25 cellular contexts compared by ENCODE assay signal in the genomic region with DNA sequence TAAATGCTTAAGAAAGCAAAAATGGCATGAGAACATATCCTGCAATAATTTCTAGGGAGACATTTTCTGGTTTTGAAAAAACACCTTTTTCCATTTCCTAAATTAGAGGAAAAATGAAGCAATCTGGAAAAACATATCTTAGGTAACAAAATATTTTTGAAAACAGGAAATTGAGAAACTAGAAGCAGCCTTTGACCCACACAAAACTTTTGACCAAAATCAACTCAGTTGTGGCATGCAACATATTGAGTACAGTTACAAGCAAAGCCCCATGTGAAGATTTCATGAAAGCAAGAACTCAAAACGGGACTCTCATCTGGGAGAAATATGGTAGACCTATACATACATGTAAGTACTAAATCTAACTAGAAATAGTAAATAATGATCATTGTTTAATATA. TPM values are rescaled to one million over a fixed set of nuclear protein-coding genes. Genes with fewer than 3 reads are reported as not detected.
DNase-seq lines count a peak whose midpoint lies in the region; ATAC-seq, FAIRE-seq and TF ChIP-seq lines count a peak whose summit lies in the region.
"Had no signal": no experiment of that assay in that cellular context is flagged by ENCODE, and none has a peak within 500 bp of the region (broad histone marks: within the 10 kb centered on the region; RNA-seq: fewer than 3 reads in every experiment).

No MANE protein-coding gene starts in this region.

- 95% methylated on average over 1 of the region's 1 CpG for WGBS in mammary epithelial cell (ENCODE audit: low coverage, missing lambda C conversion rate)
- WGBS in HepG2 (ENCODE audit: low lambda C conversion rate): 96% methylated on average over 1 of the region's 1 CpG

- intact Hi-C loops in MCF 10A (cut with micrococcal nuclease): no loop called here
- intact Hi-C loops in mammary epithelial cell (cut with micrococcal nuclease): no loop called here
- intact Hi-C loops in HepG2 (cut with micrococcal nuclease; ENCODE audit: unreplicated experiment): no loop called here

- no peak overlapping the region for H3K4me3 Mint-ChIP-seq in MCF 10A (ENCODE audit: unreplicated experiment)
- H3K4me3 Mint-ChIP-seq: CD4-positive, alpha-beta T cell had no signal

- H3K79me2 ChIP-seq in mammary epithelial cell (ENCODE audit: insufficient read depth, low read length) (no peaks in the 10 kb centered on the region), HepG2 (ENCODE audit: insufficient read depth, low read length) (no peaks in the 10 kb centered on the region)

- POLR2A ChIA-PET in MCF 10A (lab: Yijun Ruan, JAX): interaction anchor here (0.7 kb wide), 1 partner anchor 11 kb away, joined by 4 read pairs; no protein-coding TSS in a partner anchor
- POLR2A ChIA-PET in HepG2 (lab: Yijun Ruan, JAX): no interaction called here

- no peaks in the 10 kb centered on the region for H3K27me3 ChIP-seq in mammary epithelial cell (ENCODE audit: insufficient read depth, low read length)
- H3K27me3 ChIP-seq in adipocyte (replicated peaks; ENCODE audit: control insufficient read depth, insufficient read depth, low read length): no peaks in the 10 kb centered on the region
- H3K27me3 ChIP-seq in HepG2 (ENCODE audit: control insufficient read depth in 1 of 2, insufficient read depth in 2 of 2, low read length in 2 of 2): no peaks in the 10 kb centered on the region
- H3K27me3 ChIP-seq: MG63 had no signal

- dilution Hi-C loops in mammary epithelial cell (cut with HindIII; ENCODE audit: low sequenced_read_pairs): no loop called here

- no peak for TF ChIP-seq EP300 in HepG2 (IDR thresholded peaks at IDR 0.05; ENCODE audit: low read depth in 2 of 2, low read length in 2 of 2)
- no peak for TF ChIP-seq EP300 in HepG2 (CRISPR knock-in tag; IDR thresholded peaks at IDR 0.05; ENCODE audit: borderline replicate concordance)

- no peaks in the 10 kb centered on the region for H3K9me3 Mint-ChIP-seq in MCF 10A (ENCODE audit: unreplicated experiment)
- H3K9me3 Mint-ChIP-seq: CD4-positive, alpha-beta T cell had no signal

- H3K4me1 ChIP-seq in mammary epithelial cell (ENCODE audit: insufficient read depth, low read length) (no peaks in the 10 kb centered on the region), adipocyte (ENCODE audit: control insufficient read depth, insufficient read depth, low read length) (peaks cover 33% of the 10 kb centered on the region), HepG2 (ENCODE audit: insufficient read depth, low read length) (peaks cover 8% of the 10 kb centered on the region; the same call in 1 of the 2 replicates)
- H3K4me1 ChIP-seq: Caco-2, HAP-1 had no signal

- H3K9ac ChIP-seq in mammary epithelial cell (ENCODE audit: insufficient read depth, low read length) (no peak overlapping the region), adipocyte (ENCODE audit: low read length) (peak overlapping the region; percentile 69), HepG2 (ENCODE audit: insufficient read depth, low read depth, low read length) (no peak overlapping the region)

- H3K9me3 ChIP-seq in mammary epithelial cell (replicated peaks; ENCODE audit: insufficient read depth, low read length): no peaks in the 10 kb centered on the region
- no peaks in the 10 kb centered on the region for H3K9me3 ChIP-seq in adipocyte (ENCODE audit: control insufficient read depth, low read length)
- H3K9me3 ChIP-seq in HepG2 (ENCODE audit: low read length): no peaks in the 10 kb centered on the region
- H3K9me3 ChIP-seq: Caco-2, HAP-1, MG63 had no signal

- peaks cover 8% of the 10 kb centered on the region for H3K36me3 Mint-ChIP-seq in MCF 10A (ENCODE audit: insufficient read depth, unreplicated experiment)

- H3K4me3 ChIP-seq in mammary epithelial cell (replicated peaks in 1 of 3; ENCODE audit: insufficient read depth in 1 of 3, low read depth in 2 of 3, low read length in 3 of 3): no peak overlapping the region
- H3K4me3 ChIP-seq in adipocyte (ENCODE audit: low read length): peak overlapping the region; percentile 71
- H3K4me3 ChIP-seq in HepG2 (replicated peaks in 1 of 3; ENCODE audit: insufficient read depth in 1 of 3, low read depth in 2 of 3, low read length in 3 of 3): no peak overlapping the region
- H3K4me3 ChIP-seq: HAP-1, MG63 had no signal

- H3K4me1 Mint-ChIP-seq in MCF 10A (ENCODE audit: insufficient read depth, unreplicated experiment): peaks cover 7% of the 10 kb centered on the region

- CTCF ChIA-PET in MCF 10A (lab: Yijun Ruan, JAX) (interaction anchor here (0.5 to 2.7 kb wide), 6 partner anchors 10 to 1731 kb away, joined by 3 to 9 read pairs (median 4); no protein-coding TSS in a partner anchor), mammary epithelial cell (lab: Charles Lee; ENCODE audit: low non-redundant PET) (no interaction called here), HepG2 (lab: Yijun Ruan, JAX; ENCODE audit: low intra/inter-chr PET ratio, low total read pairs) (no interaction called here)

- no peaks in the 10 kb centered on the region for H3K27me3 Mint-ChIP-seq in MCF 10A (ENCODE audit: insufficient read depth, unreplicated experiment)
- H3K27me3 Mint-ChIP-seq: CD4-positive, alpha-beta T cell had no signal

- H3K36me3 ChIP-seq in mammary epithelial cell (ENCODE audit: insufficient read depth, low read length) (no peaks in the 10 kb centered on the region), adipocyte (ENCODE audit: control insufficient read depth, insufficient read depth, low read length, severe bottlenecking) (no peaks in the 10 kb centered on the region), HepG2 (replicated peaks in 1 of 2; ENCODE audit: control insufficient read depth in 1 of 2, insufficient read depth in 2 of 2, low read length in 2 of 2) (peaks cover under 1 to 12% of the 10 kb centered on the region in 2 experiments; a peak in 4 of 5 replicates)
- H3K36me3 ChIP-seq: HAP-1 had no signal

- H2AFZ ChIP-seq in mammary epithelial cell (ENCODE audit: low read depth, low read length): no peak overlapping the region
- no peak overlapping the region for H2AFZ ChIP-seq in HepG2 (ENCODE audit: low read length)

- TF ChIP-seq CTCF in MCF 10A (IDR thresholded peaks at IDR 0.05; ENCODE audit: unreplicated experiment) (no peak), mammary epithelial cell (conservative IDR thresholded peaks at IDR 0.05 in 1 of 2, IDR thresholded peaks at IDR 0.05 in 1 of 2; ENCODE audit: extremely low read depth in 1 of 2, insufficient read depth in 1 of 2, low read depth in 1 of 2, low read length in 2 of 2) (no peak), HepG2 (CRISPR knock-in tag; IDR thresholded peaks at IDR 0.05) (no peak)

- H3K4me2 ChIP-seq in mammary epithelial cell (ENCODE audit: insufficient read depth, low read depth, low read length): no peak overlapping the region
- no peak overlapping the region for H3K4me2 ChIP-seq in HepG2 (ENCODE audit: low read depth, low read length)

- H3K27ac Mint-ChIP-seq in MCF 10A (ENCODE audit: low read depth, unreplicated experiment): no peak overlapping the region
- H3K27ac Mint-ChIP-seq: CD4-positive, alpha-beta T cell had no signal

- no peak for TF ChIP-seq POLR2A in HepG2 (IDR thresholded peaks at IDR 0.05; ENCODE audit: insufficient read depth in 1 of 2, low read depth in 2 of 2, low read length in 2 of 2)

- no peak overlapping the region for H3K27ac ChIP-seq in mammary epithelial cell (ENCODE audit: insufficient read depth, low read depth, low read length)
- no peak overlapping the region for H3K27ac ChIP-seq in HepG2 (ENCODE audit: extremely low read length, insufficient read depth, low read length)
- H3K27ac ChIP-seq: HL-60 had no signal

- BruUV-seq in MCF 10A (replicated peaks; lab: Mats Ljungman, UMichigan) (no TSS peak), mammary epithelial cell (replicated peaks; lab: Mats Ljungman, UMichigan) (no TSS peak), HepG2 (replicated peaks; lab: Mats Ljungman, UMichigan) (no TSS peak)

- in situ Hi-C loops in mammary epithelial cell (cut with MboI; ENCODE audit: low sequenced_read_pairs in 2 of 2): no loop called here
- in situ Hi-C loops in HepG2 (cut with HindIII; ENCODE audit: extremely low pct_ligation_motif_present, low pct_unique_long_range_greater_than_20kb): no loop called here

- no peaks in the 10 kb centered on the region for H4K20me1 ChIP-seq in mammary epithelial cell (ENCODE audit: insufficient read depth, low read length)
- no peaks in the 10 kb centered on the region for H4K20me1 ChIP-seq in HepG2 (ENCODE audit: insufficient read depth, low read length)

- TF ChIP-seq RAD21 in HepG2 (CRISPR knock-in tag; IDR thresholded peaks at IDR 0.05): no peak

- ATAC-seq in HepG2: no peak
- ATAC-seq: PC-3 had no signal

- DNase-seq in MCF 10A (ENCODE audit: unreplicated experiment) (peak; percentile 11), mammary epithelial cell (no peak), adipocyte (ENCODE audit: low read depth) (peak; percentile 50), HepG2 (ENCODE audit: low spot score) (no peak), NCI-H2171 treated with DMSO at 0.1 percent for 48 hours (lab: John Stamatoyannopoulos, UW) (no peak), germinal center (ENCODE audit: low spot score) (no peak)
- DNase-seq in activated effector memory CD4-positive, alpha-beta T cell treated with Interleukin-2 at 50 U/mL for 16 hours: no peak
- DNase-seq: Caco-2; CD4-positive, alpha-beta T cell; IMR-90; Karpas-422; MG63; NCI-H1417; NCI-H187; NCI-H2107; NCI-H226; NCI-H526; NK-92 treated with Interleukin-12 subunit alpha and Interleukin-12 subunit beta, amount 100 ng/mL, for 24 hours; PC-3; RPMI8226; SHP77 treated with DMSO at 0.1 percent for 48 hours had no signal

- no peak for FAIRE-seq in HepG2 (lab: Jason Lieb, UNC)
- FAIRE-seq: A204.1, G401.6 had no signal

RNA-seq across cellular contexts. Expression of a gene that starts 28.5 kb away (rescaled TPM):
- total RNA-seq in MCF 10A (2022) (7.4 and 10.5 TPM in 2 replicates), mammary epithelial cell (10 to 100 TPM in 1 of 2 donors, 1 to 10 TPM in 1; 6.8 to 11.2 TPM), HepG2 (2016; rRNA removed; fragmentation: Illumina TruSeq; extraction: Trizol) (10.7 and 15.5 TPM in 2 replicates)
- polyA plus RNA-seq in mammary epithelial cell (9.2 TPM), HepG2 (2011; rRNA removed) (1.1 and 1.7 TPM in 2 replicates)
- polyA minus RNA-seq in mammary epithelial cell: 4.5 TPM
- 2.9 and 3.9 TPM in 2 replicates for total RNA-seq in HepG2 (2016; cell fraction: cytosol; rRNA removed; fragmentation: Illumina TruSeq; extraction: Trizol; ENCODE audit: low read depth)
- total RNA-seq in HepG2 (2016; cell fraction: insoluble cytoplasmic fraction; rRNA removed; fragmentation: Illumina TruSeq; extraction: Trizol): 11.3 and 16.1 TPM in 2 replicates
- total RNA-seq in HepG2 (2016; cell fraction: membrane; rRNA removed; fragmentation: Illumina TruSeq; extraction: Trizol): 5.9 and 6.0 TPM in 2 replicates
- total RNA-seq in HepG2 (2016; cell fraction: nucleus; rRNA removed; fragmentation: Illumina TruSeq; extraction: Trizol): 3.0 and 4.8 TPM in 2 replicates
- polyA plus RNA-seq in HepG2 (2011; cell fraction: cytosol; rRNA removed): 0.86 and 1.00 TPM in 2 replicates
- 0.16 and 0.29 TPM in 2 replicates for polyA plus RNA-seq in HepG2 (2011; cell fraction: nucleus; rRNA removed)
- polyA plus RNA-seq in HepG2 (2012): 2.6 and 3.1 TPM in 2 replicates
- 2.3 and 2.8 TPM in 2 replicates for polyA plus RNA-seq in HepG2 (2016; cell fraction: cytosol; fragmentation: Illumina TruSeq; extraction: Trizol; ENCODE audit: low read depth)
- polyA plus RNA-seq in HepG2 (2016; cell fraction: insoluble cytoplasmic fraction; fragmentation: Illumina TruSeq; extraction: Trizol; ENCODE audit: low read depth): 18.6 and 20.3 TPM in 2 replicates
- 5.1 and 5.8 TPM in 2 replicates for polyA plus RNA-seq in HepG2 (2016; cell fraction: membrane; fragmentation: Illumina TruSeq; extraction: Trizol; ENCODE audit: low read depth)
- 8.8 and 10.1 TPM in 2 replicates for polyA plus RNA-seq in HepG2 (2016; cell fraction: nucleus; fragmentation: Illumina TruSeq; extraction: Trizol; ENCODE audit: insufficient read depth, low read depth)
- polyA minus RNA-seq in HepG2 (2011; rRNA and poly(A)+ RNA removed; ENCODE audit: low replicate concordance): 0.32 and 7.6 TPM in 2 replicates
- 1.1 and 1.8 TPM in 2 replicates for polyA minus RNA-seq in HepG2 (2011; cell fraction: cytosol; rRNA and poly(A)+ RNA removed)
- 0.39 TPM in 1 of 2 replicates, not detected in the other for polyA minus RNA-seq in HepG2 (2011; cell fraction: nucleus; rRNA and poly(A)+ RNA removed)

RNA-seq across cellular contexts. Expression of a gene that starts 47.7 kb away (rescaled TPM):
- total RNA-seq in MCF 10A (2022): 19.7 and 20.3 TPM in 2 replicates
- total RNA-seq in mammary epithelial cell: 10 to 100 TPM; 18.2 to 22.0 TPM
- polyA plus RNA-seq in mammary epithelial cell: 10.4 TPM
- 13.2 TPM for polyA minus RNA-seq in mammary epithelial cell
- total RNA-seq in HepG2 (2016; rRNA removed; fragmentation: Illumina TruSeq; extraction: Trizol): 40.1 and 48.2 TPM in 2 replicates
- 18.6 and 20.9 TPM in 2 replicates for total RNA-seq in HepG2 (2016; cell fraction: cytosol; rRNA removed; fragmentation: Illumina TruSeq; extraction: Trizol; ENCODE audit: low read depth)
- 39.7 and 47.9 TPM in 2 replicates for total RNA-seq in HepG2 (2016; cell fraction: insoluble cytoplasmic fraction; rRNA removed; fragmentation: Illumina TruSeq; extraction: Trizol)
- 16.2 and 19.4 TPM in 2 replicates for total RNA-seq in HepG2 (2016; cell fraction: membrane; rRNA removed; fragmentation: Illumina TruSeq; extraction: Trizol)
- total RNA-seq in HepG2 (2016; cell fraction: nucleus; rRNA removed; fragmentation: Illumina TruSeq; extraction: Trizol): 50.6 and 51.0 TPM in 2 replicates
- 29.8 and 41.8 TPM in 2 replicates for polyA plus RNA-seq in HepG2 (2011; rRNA removed)
- polyA plus RNA-seq in HepG2 (2011; cell fraction: cytosol; rRNA removed): 18.7 and 24.1 TPM in 2 replicates
- 39.0 and 45.7 TPM in 2 replicates for polyA plus RNA-seq in HepG2 (2011; cell fraction: nucleus; rRNA removed)
- polyA plus RNA-seq in HepG2 (2012): 17.3 and 25.5 TPM in 2 replicates
- 2.6 and 3.1 TPM in 2 replicates for polyA plus RNA-seq in HepG2 (2016; cell fraction: cytosol; fragmentation: Illumina TruSeq; extraction: Trizol; ENCODE audit: low read depth)
- polyA plus RNA-seq in HepG2 (2016; cell fraction: insoluble cytoplasmic fraction; fragmentation: Illumina TruSeq; extraction: Trizol; ENCODE audit: low read depth): 30.8 and 33.3 TPM in 2 replicates
- 4.5 and 6.2 TPM in 2 replicates for polyA plus RNA-seq in HepG2 (2016; cell fraction: membrane; fragmentation: Illumina TruSeq; extraction: Trizol; ENCODE audit: low read depth)
- polyA plus RNA-seq in HepG2 (2016; cell fraction: nucleus; fragmentation: Illumina TruSeq; extraction: Trizol; ENCODE audit: insufficient read depth, low read depth): 31.5 and 34.2 TPM in 2 replicates
- polyA minus RNA-seq in HepG2 (2011; rRNA and poly(A)+ RNA removed; ENCODE audit: low replicate concordance): 29.9 and 45.1 TPM in 2 replicates
- 24.9 and 29.2 TPM in 2 replicates for polyA minus RNA-seq in HepG2 (2011; cell fraction: cytosol; rRNA and poly(A)+ RNA removed)
- 147 and 189 TPM in 2 replicates for polyA minus RNA-seq in HepG2 (2011; cell fraction: nucleus; rRNA and poly(A)+ RNA removed)

RNA-seq across cellular contexts. Expression of a gene that starts 47.8 kb away (rescaled TPM):
- 51.4 and 68.1 TPM in 2 replicates for total RNA-seq in MCF 10A (2022)
- total RNA-seq in mammary epithelial cell: 10 to 100 TPM; 34.2 to 53.7 TPM
- polyA plus RNA-seq in mammary epithelial cell: 23.5 TPM
- 13.5 TPM for polyA minus RNA-seq in mammary epithelial cell
- 66.7 and 88.4 TPM in 2 replicates for total RNA-seq in HepG2 (2016; rRNA removed; fragmentation: Illumina TruSeq; extraction: Trizol)
- 41.6 and 47.7 TPM in 2 replicates for total RNA-seq in HepG2 (2016; cell fraction: cytosol; rRNA removed; fragmentation: Illumina TruSeq; extraction: Trizol; ENCODE audit: low read depth)
- 65.1 and 91.1 TPM in 2 replicates for total RNA-seq in HepG2 (2016; cell fraction: insoluble cytoplasmic fraction; rRNA removed; fragmentation: Illumina TruSeq; extraction: Trizol)
- 112 and 119 TPM in 2 replicates for total RNA-seq in HepG2 (2016; cell fraction: membrane; rRNA removed; fragmentation: Illumina TruSeq; extraction: Trizol)
- 68.6 and 77.0 TPM in 2 replicates for total RNA-seq in HepG2 (2016; cell fraction: nucleus; rRNA removed; fragmentation: Illumina TruSeq; extraction: Trizol)
- 58.1 and 87.3 TPM in 2 replicates for polyA plus RNA-seq in HepG2 (2011; rRNA removed)
- polyA plus RNA-seq in HepG2 (2011; cell fraction: cytosol; rRNA removed): 57.8 and 60.2 TPM in 2 replicates
- 28.1 and 29.3 TPM in 2 replicates for polyA plus RNA-seq in HepG2 (2011; cell fraction: nucleus; rRNA removed)
- 66.0 and 89.9 TPM in 2 replicates for polyA plus RNA-seq in HepG2 (2012)
- polyA plus RNA-seq in HepG2 (2016; cell fraction: cytosol; fragmentation: Illumina TruSeq; extraction: Trizol; ENCODE audit: low read depth): 50.1 and 55.2 TPM in 2 replicates
- polyA plus RNA-seq in HepG2 (2016; cell fraction: insoluble cytoplasmic fraction; fragmentation: Illumina TruSeq; extraction: Trizol; ENCODE audit: low read depth): 64.2 and 67.3 TPM in 2 replicates
- 86.7 and 93.1 TPM in 2 replicates for polyA plus RNA-seq in HepG2 (2016; cell fraction: membrane; fragmentation: Illumina TruSeq; extraction: Trizol; ENCODE audit: low read depth)
- polyA plus RNA-seq in HepG2 (2016; cell fraction: nucleus; fragmentation: Illumina TruSeq; extraction: Trizol; ENCODE audit: insufficient read depth, low read depth): 97.5 and 99.1 TPM in 2 replicates
- 8.7 and 20.3 TPM in 2 replicates for polyA minus RNA-seq in HepG2 (2011; rRNA and poly(A)+ RNA removed; ENCODE audit: low replicate concordance)
- polyA minus RNA-seq in HepG2 (2011; cell fraction: cytosol; rRNA and poly(A)+ RNA removed): 55.7 and 61.4 TPM in 2 replicates
- polyA minus RNA-seq in HepG2 (2011; cell fraction: nucleus; rRNA and poly(A)+ RNA removed): 43.9 and 44.5 TPM in 2 replicates

Comparison
In these comparisons a context has a peak if more than half of its experiments do, and no peak if none do; other contexts are left out.
1. DNase-seq: peak in MCF 10A (single experiment) and adipocyte (single experiment); none in mammary epithelial cell (single experiment), HepG2 (single experiment), NCI-H2171 treated with DMSO at 0.1 percent for 48 hours (single experiment), activated effector memory CD4-positive, alpha-beta T cell treated with Interleukin-2 at 50 U/mL for 16 hours (single experiment) and germinal center (single experiment).